23 cellular contexts compared by ENCODE assay signal in the genomic region with DNA sequence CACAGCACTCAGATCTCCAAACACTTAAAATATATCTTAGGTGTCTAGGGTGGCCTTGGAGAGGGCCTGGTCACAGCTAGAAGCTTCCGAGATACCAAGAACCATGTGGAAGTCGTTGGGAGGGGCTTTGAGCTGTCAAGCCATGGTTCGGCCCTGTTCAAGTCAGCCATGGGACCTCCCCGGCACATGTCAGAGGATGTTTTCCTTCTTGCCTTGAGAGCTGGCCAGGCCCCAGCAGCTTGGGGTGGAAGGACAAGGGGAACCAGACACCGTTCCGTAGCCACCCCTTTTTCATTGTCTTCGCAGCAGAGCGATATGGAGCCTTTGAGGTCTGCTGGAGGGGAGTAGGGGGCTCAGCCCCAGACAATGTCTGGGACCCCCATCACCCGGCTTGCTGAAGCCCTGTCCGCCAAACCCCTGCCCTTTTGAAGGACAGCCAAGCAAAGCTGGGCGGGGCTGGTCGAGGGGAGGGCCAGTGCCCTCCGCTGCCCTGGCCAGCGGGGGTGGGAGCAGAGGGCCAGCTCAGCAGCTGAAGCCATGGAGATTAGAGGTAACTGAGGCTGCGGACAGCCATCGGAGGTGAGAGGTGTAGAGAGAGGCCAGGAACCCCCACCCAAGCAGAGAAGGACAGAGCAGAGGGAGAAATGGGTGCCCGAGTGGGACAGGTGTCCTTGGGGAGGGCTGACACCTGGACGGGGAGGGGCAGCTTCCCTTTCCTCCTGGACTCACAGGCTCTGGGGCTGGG. TPM values are rescaled to one million over a fixed set of nuclear protein-coding genes. Genes with fewer than 3 reads are reported as not detected.
DNase-seq lines count a peak whose midpoint lies in the region; ATAC-seq and TF ChIP-seq lines count a peak whose summit lies in the region.
"Had no signal": no experiment of that assay in that cellular context is flagged by ENCODE, and none has a peak within 500 bp of the region (broad histone marks: within the 10 kb centered on the region; RNA-seq: fewer than 3 reads in every experiment).

No MANE protein-coding gene starts in this region.

- peak overlapping the region; percentile 79 for H2BK5ac ChIP-seq in neuronal stem cell (ENCODE audit: low read length)

- H3K36me3 ChIP-seq in heart left ventricle (no peaks in the 10 kb centered on the region), right atrium auricular region (no peaks in the 10 kb centered on the region), neuronal stem cell (replicated peaks in 1 of 2; ENCODE audit: control insufficient read depth in 2 of 2, insufficient read depth in 2 of 2, low read length in 2 of 2) (no peaks in the 10 kb centered on the region), vagina (no peaks in the 10 kb centered on the region)
- H3K36me3 ChIP-seq: BLaER1, gastroesophageal sphincter, left ventricle myocardium inferior had no signal

- H3K4me3 ChIP-seq in heart left ventricle (peak overlapping the region in 3 of 12 donors; percentile 10 to 25 (median 10)), right atrium auricular region (no peak overlapping the region), neuronal stem cell (ENCODE audit: low read length in 2 of 2) (no peak overlapping the region), vagina (peak overlapping the region; percentile 16 to 46)
- H3K4me3 ChIP-seq: BLaER1, gastroesophageal sphincter, GM12878, left ventricle myocardium inferior had no signal

- no peak overlapping the region for H4K8ac ChIP-seq in neuronal stem cell (ENCODE audit: low read depth, low read length)

- H3K4me2 ChIP-seq in neuronal stem cell (ENCODE audit: insufficient read depth, low read length, poor library complexity, severe bottlenecking), result no peak overlapping the region
- H3K4me2 ChIP-seq: BLaER1 had no signal

- H3K18ac ChIP-seq in neuronal stem cell (ENCODE audit: low read length), result peak overlapping the region; percentile 82

- H3K4ac ChIP-seq in neuronal stem cell (ENCODE audit: low read length), result peak overlapping the region; percentile 30

- H3K27me3 ChIP-seq in heart left ventricle, result peaks cover 0 to 60% (median 16%) of the 10 kb centered on the region in 9 donors
- H3K27me3 ChIP-seq in right atrium auricular region, result no peaks in the 10 kb centered on the region
- H3K27me3 ChIP-seq in neuronal stem cell (ENCODE audit: control insufficient read depth in 3 of 3, insufficient read depth in 3 of 3, low read depth in 1 of 3, low read length in 3 of 3), result peaks cover 0 to 57% (median 0%) of the 10 kb centered on the region in 3 experiments
- H3K27me3 ChIP-seq in vagina, result no peaks in the 10 kb centered on the region
- H3K27me3 ChIP-seq: BLaER1 had no signal

- TF ChIP-seq CTCF in heart left ventricle (IDR thresholded peaks at IDR 0.05), result no peak
- TF ChIP-seq CTCF in right atrium auricular region (IDR thresholded peaks at IDR 0.05), result no peak
- no peak for TF ChIP-seq CTCF in RWPE1 (conservative IDR thresholded peaks at IDR 0.05; ENCODE audit: low read depth)
- TF ChIP-seq CTCF in vagina (IDR thresholded peaks at IDR 0.05), result no peak

- H4K91ac ChIP-seq in neuronal stem cell (ENCODE audit: low read depth, low read length, poor library complexity), result no peak overlapping the region

- no peak overlapping the region for H2BK12ac ChIP-seq in neuronal stem cell (ENCODE audit: low read length)

- H3K14ac ChIP-seq in neuronal stem cell (ENCODE audit: low read length), result peak overlapping the region; percentile 59

- CTCF ChIA-PET in RWPE1 (lab: Yijun Ruan, JAX), result interaction anchor here (0.6 to 1.5 kb wide), 2 partner anchors 9 to 79 kb away, joined by 3 to 5 read pairs; no protein-coding TSS in a partner anchor

- POLR2A ChIA-PET in RWPE1 (lab: Yijun Ruan, JAX; ENCODE audit: low non-redundant PET), result no interaction called here

- H3K27ac ChIP-seq in heart left ventricle (no peak overlapping the region), right atrium auricular region (no peak overlapping the region), RWPE1 (peak overlapping the region; percentile 18; the same call in 1 of the 2 replicates), neuronal stem cell (replicated peaks; ENCODE audit: low read length) (no peak overlapping the region), vagina (peak overlapping the region; percentile 89)
- H3K27ac ChIP-seq: BLaER1, gastroesophageal sphincter, left ventricle myocardium inferior had no signal

- TF ChIP-seq POLR2A in heart left ventricle (IDR thresholded peaks at IDR 0.05) (no peak), vagina (IDR thresholded peaks at IDR 0.05) (no peak)

- H2BK120ac ChIP-seq in neuronal stem cell (ENCODE audit: low read depth, low read length), result no peak overlapping the region

- peaks cover 0 to 6% (median 0%) of the 10 kb centered on the region in 12 donors for H3K4me1 ChIP-seq in heart left ventricle
- no peaks in the 10 kb centered on the region for H3K4me1 ChIP-seq in right atrium auricular region
- peaks cover 0 to 16% of the 10 kb centered on the region in 2 donors for H3K4me1 ChIP-seq in neuronal stem cell (ENCODE audit: control insufficient read depth in 2 of 2, insufficient read depth in 1 of 2, low read depth in 1 of 2, low read length in 2 of 2)
- peaks cover 4% of the 10 kb centered on the region for H3K4me1 ChIP-seq in vagina
- H3K4me1 ChIP-seq: BLaER1, gastroesophageal sphincter had no signal

- H2AK5ac ChIP-seq in neuronal stem cell (ENCODE audit: low read depth, low read length), result peak overlapping the region; percentile 81

- peak overlapping the region; percentile 56 for H3K23ac ChIP-seq in neuronal stem cell (ENCODE audit: low read depth, low read length, poor library complexity)

- H2BK15ac ChIP-seq in neuronal stem cell (ENCODE audit: low read length), result peak overlapping the region; percentile 63

- H3K9me3 ChIP-seq in heart left ventricle (no peaks in the 10 kb centered on the region), right atrium auricular region (no peaks in the 10 kb centered on the region), neuronal stem cell (replicated peaks in 1 of 2; ENCODE audit: control insufficient read depth in 2 of 2, insufficient read depth in 1 of 2, low read depth in 1 of 2, low read length in 2 of 2) (peaks cover 0 to 2% of the 10 kb centered on the region in 2 donors), vagina (no peaks in the 10 kb centered on the region)
- H3K9me3 ChIP-seq: BLaER1, gastroesophageal sphincter, left ventricle myocardium inferior had no signal

- peak overlapping the region; percentile 66 for H3K9ac ChIP-seq in neuronal stem cell (ENCODE audit: low read depth, low read length, poor library complexity)
- H3K9ac ChIP-seq: BLaER1 had no signal

- intact Hi-C loops in heart left ventricle (cut with DNase I), result loop anchor here in 4 of 10 donors (5.0 to 10.0 kb wide), 3 partner anchors 66 to 149 kb away; no protein-coding TSS in a partner anchor
- intact Hi-C loops in vagina (cut with DNase I), result no loop called here

- 38 to 53% (median 45%) methylated on average over 13 to 18 of the region's 18 CpGs for WGBS in heart left ventricle, 4 donors
- WGBS in neuronal stem cell (ENCODE audit: extremely low coverage in 2 of 2, insufficient read length in 2 of 2, insufficient replicate concordance in 1 of 2), 2 donors, result no CpG with 5 or more reads among the region's 18 CpGs

- no peak overlapping the region for H2AFZ ChIP-seq in neuronal stem cell (ENCODE audit: low read length)

- peaks cover 1% of the 10 kb centered on the region for H3K79me1 ChIP-seq in neuronal stem cell (ENCODE audit: low read depth, low read length)

- ATAC-seq in heart left ventricle (peak in 3 of 4 donors; percentile 24 to 42 (median 35)), HG03354 (IDR thresholded peaks at IDR 0.05; ENCODE audit: poor library complexity, severe bottlenecking, unreplicated experiment) (no peak)
- ATAC-seq: gastroesophageal sphincter, GM12878, T-cell had no signal

- no peak for DNase-seq in heart left ventricle
- no peak for DNase-seq in right atrium auricular region (ENCODE audit: low spot score)
- DNase-seq in RWPE1 (ENCODE audit: low spot score), result no peak
- no peak for DNase-seq in neuronal stem cell (ENCODE audit: low spot score)
- DNase-seq in vagina (ENCODE audit: extremely low spot score in 2 of 2), result no peak
- no peak for DNase-seq in cerebellar nuclear complex (lab: John Stamatoyannopoulos, UW)
- DNase-seq in NCI-H1417 treated with DMSO at 0.1 percent for 48 hours (lab: John Stamatoyannopoulos, UW), result no peak
- DNase-seq: activated CD4-positive, alpha-beta T cell treated with anti-CD3 and anti-CD28 coated beads, Interleukin-2, amount 50 U/mL, for 1 hour; activated CD8-positive, alpha-beta memory T cell treated with anti-CD3 and anti-CD28 coated beads, Interleukin-2, amount 50 U/mL, for 48 hours; activated effector memory CD4-positive, alpha-beta T cell treated with Interleukin-2 at 50 U/mL for 16 hours; erythroblast; GF-D8; left ventricle myocardium inferior; NCI-H524 treated with DMSO at 0.1 percent for 48 hours; T-cell had no signal

RNA-seq across cellular contexts. Expression of a gene that starts 0.4 kb away (rescaled TPM):
- total RNA-seq in heart left ventricle (10 to 100 TPM in 1 of 9 donors, under 1 TPM in 1, not detected in 7; 0.32 to 19.1 TPM), right atrium auricular region (10 to 100 TPM; 12.5 to 24.4 TPM), vagina (103 TPM)
- polyA plus RNA-seq in heart left ventricle, result under 1 TPM; 0.35 to 0.42 TPM
- polyA plus RNA-seq in neuronal stem cell (2013, experiment 1 of 2), result not detected
- polyA plus RNA-seq in neuronal stem cell (2013, experiment 2 of 2), result not detected
- total RNA-seq: A673, dermis microvascular lymphatic vessel endothelial cell, GM12878, H4, left ventricle myocardium inferior, mononuclear cell, T-cell had no signal
- polyA plus RNA-seq: GM12878 had no signal

RNA-seq across cellular contexts. Expression of a gene that starts 6.5 kb away (rescaled TPM):
- total RNA-seq in heart left ventricle (1 to 10 TPM in 1 of 9 donors, under 1 TPM in 4, not detected in 4; 0.12 to 4.0 (median 0.37) TPM), right atrium auricular region (1 to 10 TPM in 1 of 2 donors, not detected in 1; 4.5 TPM), vagina (54.5 TPM)
- polyA plus RNA-seq in heart left ventricle, result under 1 TPM in 1 of 2 donors, not detected in 1; 0.33 TPM
- 0.86 TPM for polyA plus RNA-seq in neuronal stem cell (2013, experiment 1 of 2)
- 0.61 TPM for polyA plus RNA-seq in neuronal stem cell (2013, experiment 2 of 2)
- total RNA-seq: A673, GM12878, H4, left ventricle myocardium inferior, mononuclear cell, T-cell had no signal
- polyA plus RNA-seq: GM12878 had no signal

RNA-seq across cellular contexts. Expression of a gene that starts 8.8 kb away (rescaled TPM):
- not detected for total RNA-seq in heart left ventricle
- not detected for polyA plus RNA-seq in heart left ventricle
- not detected for total RNA-seq in right atrium auricular region
- not detected for polyA plus RNA-seq in neuronal stem cell (2013, experiment 1 of 2)
- polyA plus RNA-seq in neuronal stem cell (2013, experiment 2 of 2), result not detected
- total RNA-seq in vagina, result 4.2 TPM
- total RNA-seq: A673, dermis microvascular lymphatic vessel endothelial cell, GM12878, H4, left ventricle myocardium inferior, mononuclear cell, T-cell had no signal
- polyA plus RNA-seq: GM12878 had no signal

RNA-seq across cellular contexts. Expression of a gene that starts 24.6 kb away (rescaled TPM):
- total RNA-seq in heart left ventricle (1 to 10 TPM in 1 of 9 donors, not detected in 8; 1.9 TPM), right atrium auricular region (1 to 10 TPM in 1 of 2 donors, not detected in 1; 2.9 TPM), vagina (16.2 TPM)
- polyA plus RNA-seq in heart left ventricle, result not detected
- polyA plus RNA-seq in neuronal stem cell (2013, experiment 1 of 2), result 2.1 TPM
- 1.1 TPM for polyA plus RNA-seq in neuronal stem cell (2013, experiment 2 of 2)
- total RNA-seq: A673, dermis microvascular lymphatic vessel endothelial cell, GM12878, H4, left ventricle myocardium inferior, mononuclear cell, T-cell had no signal
- polyA plus RNA-seq: GM12878 had no signal

RNA-seq across cellular contexts. Expression of a gene that starts 38.9 kb away (rescaled TPM):
- 1 to 10 TPM in 1 of 9 donors, not detected in 8; 2.2 TPM for total RNA-seq in heart left ventricle
- under 1 TPM in 1 of 2 donors, not detected in 1; 0.90 TPM for polyA plus RNA-seq in heart left ventricle
- not detected for total RNA-seq in right atrium auricular region
- not detected for polyA plus RNA-seq in neuronal stem cell (2013, experiment 1 of 2)
- polyA plus RNA-seq in neuronal stem cell (2013, experiment 2 of 2), result not detected
- total RNA-seq in vagina, result 31.2 TPM
- total RNA-seq: A673, dermis microvascular lymphatic vessel endothelial cell, GM12878, H4, left ventricle myocardium inferior, mononuclear cell, T-cell had no signal
- polyA plus RNA-seq: GM12878 had no signal

Comparison
In these comparisons a context has a peak if more than half of its experiments do, and no peak if none do; other contexts are left out.
1. H3K27ac ChIP-seq: peak in RWPE1 (single experiment) and vagina (single experiment); none in heart left ventricle (0 of 12), right atrium auricular region (0 of 2) and neuronal stem cell (single experiment).
2. H3K4me3 ChIP-seq: peak in vagina (2 of 2); none in right atrium auricular region (0 of 2) and neuronal stem cell (0 of 2).
3. RNA of a gene that starts 6.5 kb away (total RNA-seq): 54.5 TPM in vagina (single experiment); 4.5 TPM in right atrium auricular region and 0.12 to 4.0 TPM in heart left ventricle; every median in the first group is over 10 times any median in the second.